Comparison of ENCODE assay signal across 23 cellular contexts in the genomic region with DNA sequence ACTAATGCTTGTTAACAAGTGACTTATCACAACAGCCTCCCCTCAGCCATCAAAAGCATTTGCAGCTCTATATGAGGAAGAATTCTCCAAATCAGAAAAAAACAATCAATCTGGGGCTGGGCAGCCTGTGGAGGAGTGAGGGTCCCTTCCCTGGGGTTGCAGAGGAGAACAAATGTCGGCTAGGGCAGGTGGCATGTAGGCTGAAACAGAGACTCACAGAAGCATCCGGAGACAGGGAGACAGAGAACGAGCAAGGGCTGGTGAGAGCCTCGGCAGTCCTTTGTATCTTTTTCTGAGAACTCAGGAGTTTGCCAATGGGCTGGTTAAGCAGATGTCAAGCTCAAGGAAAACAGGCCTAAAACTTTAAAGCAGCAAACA. TPM values are rescaled to one million over a fixed set of nuclear protein-coding genes. Genes with fewer than 3 reads are reported as not detected.
DNase-seq lines count a peak whose midpoint lies in the region; ATAC-seq, FAIRE-seq and TF ChIP-seq lines count a peak whose summit lies in the region.
"Had no signal": no experiment of that assay in that cellular context is flagged by ENCODE, and none has a peak within 500 bp of the region (broad histone marks: within the 10 kb centered on the region; RNA-seq: fewer than 3 reads in every experiment).

No MANE protein-coding gene starts in this region.

- H4K91ac ChIP-seq in H9 (ENCODE audit: insufficient read length, low read depth, low read length): no peak overlapping the region

- H3K27ac Mint-ChIP-seq in H9 (no peak overlapping the region), chondrocyte (ENCODE audit: unreplicated experiment) (peak overlapping the region; percentile 88)
- H3K27ac Mint-ChIP-seq: CD4-positive, CD25-positive, alpha-beta regulatory T cell; GM23338 had no signal

- no peaks in the 10 kb centered on the region for H4K20me1 ChIP-seq in H9 (ENCODE audit: control insufficient read depth, insufficient read depth, insufficient read length)

- ATAC-seq in HG03095 (IDR thresholded peaks at IDR 0.05; ENCODE audit: unreplicated experiment) (no peak), GM18858 (IDR thresholded peaks at IDR 0.05; ENCODE audit: unreplicated experiment) (no peak)
- ATAC-seq: GM23338 had no signal

- FAIRE-seq in kidney (lab: Jason Lieb, UNC): no peak
- FAIRE-seq: GM12878, RCC 7860 had no signal

- H4K5ac ChIP-seq in H9 (ENCODE audit: insufficient read length, low read depth, low read length): no peak overlapping the region

- H3K27ac ChIP-seq in H9 (ENCODE audit: insufficient read length, low read depth, low read length) (no peak overlapping the region), kidney (ENCODE audit: low read depth in 2 of 2, low read length in 2 of 2) (no peak overlapping the region), testis (no peak overlapping the region), caudate nucleus (ENCODE audit: low read depth, low read length) (no peak overlapping the region)

- H3K79me2 ChIP-seq in H9 (ENCODE audit: insufficient read depth, low read length): no peaks in the 10 kb centered on the region

- no peak overlapping the region for H3K56ac ChIP-seq in H9 (ENCODE audit: insufficient read length, low read depth, low read length)

- H3K18ac ChIP-seq in H9 (ENCODE audit: insufficient read length, low read depth, low read length): no peak overlapping the region

- H3K9ac ChIP-seq in H9 (ENCODE audit: extremely low read depth, insufficient read length, low read length) (no peak overlapping the region), kidney (ENCODE audit: low read length in 2 of 2) (no peak overlapping the region)

- no peak overlapping the region for H2BK5ac ChIP-seq in H9 (ENCODE audit: insufficient read length, low read length)

- no peaks in the 10 kb centered on the region for H3K27me3 ChIP-seq in H9 (ENCODE audit: insufficient read depth, low read length)
- H3K27me3 ChIP-seq in testis: no peaks in the 10 kb centered on the region
- H3K27me3 ChIP-seq: BE2C had no signal

- intact Hi-C loops in kidney (cut with DNase I) (no loop called here), testis (cut with DNase I; ENCODE audit: low total_unique reads) (no loop called here)

- H2BK20ac ChIP-seq in H9 (ENCODE audit: low read depth, low read length, poor library complexity, severe bottlenecking): no peak overlapping the region

- H2BK120ac ChIP-seq in H9 (ENCODE audit: low read depth, low read length, poor library complexity, severe bottlenecking): no peak overlapping the region

- H3K4me1 Mint-ChIP-seq in H9 (peaks cover 13 to 19% of the 10 kb centered on the region in 2 experiments), chondrocyte (ENCODE audit: low read depth) (peaks cover 67% of the 10 kb centered on the region)
- H3K4me1 Mint-ChIP-seq: CD4-positive, CD25-positive, alpha-beta regulatory T cell had no signal

- no peak overlapping the region for H4K8ac ChIP-seq in H9 (replicated peaks; ENCODE audit: insufficient read length, low read depth, low read length)

- DNase-seq in H9: peak; percentile 2
- DNase-seq in chondrocyte (ENCODE audit: low spot score): no peak
- peak; percentile 10 for DNase-seq in kidney
- peak; percentile 3 for DNase-seq in testis
- no peak for DNase-seq in activated effector memory CD4-positive, alpha-beta T cell treated with anti-CD3 and anti-CD28 coated beads, Interleukin-2, amount 50 U/mL, for 16 hours
- no peak for DNase-seq in caudate nucleus (lab: John Stamatoyannopoulos, UW)
- DNase-seq: BE2C; Caco-2; CD4-positive, CD25-positive, alpha-beta regulatory T cell; DND-41; HCEC 1CT; MV-4-11; NCI-H1105 treated with DMSO at 0.1 percent for 48 hours; NCI-H1694; NCI-H2081; NCI-H2171 treated with DMSO at 0.1 percent for 48 hours; NCI-H526 had no signal

- TF ChIP-seq CTCF in H9 (conservative IDR thresholded peaks at IDR 0.05) (no peak), chondrocyte (IDR thresholded peaks at IDR 0.05) (no peak), kidney (IDR thresholded peaks at IDR 0.05; ENCODE audit: borderline replicate concordance, extremely low read depth, insufficient read depth) (no peak), testis (IDR thresholded peaks at IDR 0.05) (no peak)

- H3K36me3 ChIP-seq in kidney (ENCODE audit: control insufficient read depth in 1 of 2, insufficient read depth in 2 of 2, low read length in 2 of 2) (no peaks in the 10 kb centered on the region), testis (ENCODE audit: low read depth, missing control alignments) (no peaks in the 10 kb centered on the region)
- H3K36me3 ChIP-seq: BE2C had no signal

- no CpG with 5 or more reads among the region's 4 CpGs for WGBS in H9 (ENCODE audit: extremely low coverage, insufficient read length, low lambda C conversion rate)
- WGBS in testis, 2 donors: 71 to 73% methylated on average over 4 of the region's 4 CpGs

- H3K23ac ChIP-seq in H9 (ENCODE audit: insufficient read length, low read depth, low read length): no peak overlapping the region

- no peaks in the 10 kb centered on the region for H3K23me2 ChIP-seq in H9 (ENCODE audit: insufficient read length, low read depth, low read length, poor library complexity, severe bottlenecking)

- peaks cover 20% of the 10 kb centered on the region for H3K27me3 Mint-ChIP-seq in H9 (ENCODE audit: low read depth)
- H3K27me3 Mint-ChIP-seq in chondrocyte (ENCODE audit: low read depth): no peaks in the 10 kb centered on the region

- H3K9me3 Mint-ChIP-seq in H9: no peaks in the 10 kb centered on the region
- no peaks in the 10 kb centered on the region for H3K9me3 Mint-ChIP-seq in chondrocyte (ENCODE audit: low read depth)
- H3K9me3 Mint-ChIP-seq: GM23338 had no signal

- TF ChIP-seq POLR2A in testis (IDR thresholded peaks at IDR 0.05): no peak

- H3K4me1 ChIP-seq in H9 (ENCODE audit: insufficient read depth, low read length) (peaks cover 5% of the 10 kb centered on the region; the same call in 1 of the 2 replicates), kidney (ENCODE audit: control insufficient read depth in 1 of 2, insufficient read depth in 1 of 2, low read depth in 1 of 2, low read length in 2 of 2) (no peaks in the 10 kb centered on the region), testis (peaks cover 11% of the 10 kb centered on the region)

- H3K36me3 Mint-ChIP-seq in H9 (ENCODE audit: insufficient read depth in 1 of 3, low read depth in 3 of 3) (no peaks in the 10 kb centered on the region), chondrocyte (ENCODE audit: low read depth) (peaks cover 54% of the 10 kb centered on the region)
- H3K36me3 Mint-ChIP-seq: CD4-positive, CD25-positive, alpha-beta regulatory T cell had no signal

- H3K9me3 ChIP-seq in H9 (ENCODE audit: control insufficient read depth, low read depth, low read length) (no peaks in the 10 kb centered on the region), kidney (ENCODE audit: control insufficient read depth in 1 of 2, low read length in 2 of 2) (no peaks in the 10 kb centered on the region), testis (no peaks in the 10 kb centered on the region)
- H3K9me3 ChIP-seq: BE2C, Caco-2 had no signal

- no peak overlapping the region for H3K4me3 ChIP-seq in kidney (ENCODE audit: low read length in 2 of 2)
- H3K4me3 ChIP-seq in testis: no peak overlapping the region
- H3K4me3 ChIP-seq: GM12878, GM23338 had no signal

- no peak overlapping the region for H2AK5ac ChIP-seq in H9 (ENCODE audit: insufficient read length, low read length)

- H2AFZ ChIP-seq in H9 (ENCODE audit: low read length): no peak overlapping the region
- H2AFZ ChIP-seq: GM23338 had no signal

- H3K4ac ChIP-seq in H9 (ENCODE audit: low read depth, low read length): no peak overlapping the region

- no peak overlapping the region for H2BK15ac ChIP-seq in H9 (ENCODE audit: low read depth, low read length)

- H3K14ac ChIP-seq in H9 (ENCODE audit: insufficient read depth, low read length): no peak overlapping the region

- H3T11ph ChIP-seq in H9 (ENCODE audit: low read length): no peak overlapping the region

- H2BK12ac ChIP-seq in H9 (ENCODE audit: insufficient read length, low read depth, low read length): no peak overlapping the region

- no peak overlapping the region for H3K4me3 Mint-ChIP-seq in H9
- no peak overlapping the region for H3K4me3 Mint-ChIP-seq in chondrocyte (ENCODE audit: unreplicated experiment)
- H3K4me3 Mint-ChIP-seq: CD4-positive, CD25-positive, alpha-beta regulatory T cell; GM23338 had no signal

- H3K4me2 ChIP-seq in H9 (ENCODE audit: insufficient read depth, insufficient read length, low read length): no peak overlapping the region
- H3K4me2 ChIP-seq: GM23338 had no signal

- H3K79me1 ChIP-seq in H9 (ENCODE audit: insufficient read depth, low read depth, low read length, poor library complexity, severe bottlenecking): no peaks in the 10 kb centered on the region

RNA-seq across cellular contexts. Expression of a gene that starts 15.8 kb away (rescaled TPM):
- 0.07 TPM in 1 of 2 replicates, not detected in the other for total RNA-seq in H9 (2021)
- total RNA-seq in chondrocyte: 965 to 1,105 TPM (median 1,092 TPM) in 3 replicates
- total RNA-seq in kidney: 11.1 TPM
- 3.4 TPM for polyA plus RNA-seq in kidney (ENCODE audit: insufficient read depth, low read depth, low replicate concordance)
- 1 to 10 TPM; 4.3 to 5.6 TPM for total RNA-seq in testis
- polyA plus RNA-seq in testis (ENCODE audit: insufficient read depth, low read depth, low replicate concordance): 6.6 TPM
- total RNA-seq: CD4-positive, CD25-positive, alpha-beta regulatory T cell; SK-MEL-5 had no signal

Comparison
In these comparisons a context has a peak if more than half of its experiments do, and no peak if none do; other contexts are left out.
1. DNase-seq: peak in H9 (single experiment), kidney (single experiment) and testis (single experiment); none in chondrocyte (single experiment), activated effector memory CD4-positive, alpha-beta T cell treated with anti-CD3 and anti-CD28 coated beads, Interleukin-2, amount 50 U/mL, for 16 hours (single experiment) and caudate nucleus (0 of 61).
2. RNA of a gene that starts 15.8 kb away (total RNA-seq): 965 to 1,105 TPM in chondrocyte; 11.1 TPM in kidney (single experiment), 4.3 to 5.6 TPM in testis and 0.07 TPM in H9; every median in the first group is over 10 times any median in the second.